ENCODE assay signal across 13 cellular contexts in the genomic region with DNA sequence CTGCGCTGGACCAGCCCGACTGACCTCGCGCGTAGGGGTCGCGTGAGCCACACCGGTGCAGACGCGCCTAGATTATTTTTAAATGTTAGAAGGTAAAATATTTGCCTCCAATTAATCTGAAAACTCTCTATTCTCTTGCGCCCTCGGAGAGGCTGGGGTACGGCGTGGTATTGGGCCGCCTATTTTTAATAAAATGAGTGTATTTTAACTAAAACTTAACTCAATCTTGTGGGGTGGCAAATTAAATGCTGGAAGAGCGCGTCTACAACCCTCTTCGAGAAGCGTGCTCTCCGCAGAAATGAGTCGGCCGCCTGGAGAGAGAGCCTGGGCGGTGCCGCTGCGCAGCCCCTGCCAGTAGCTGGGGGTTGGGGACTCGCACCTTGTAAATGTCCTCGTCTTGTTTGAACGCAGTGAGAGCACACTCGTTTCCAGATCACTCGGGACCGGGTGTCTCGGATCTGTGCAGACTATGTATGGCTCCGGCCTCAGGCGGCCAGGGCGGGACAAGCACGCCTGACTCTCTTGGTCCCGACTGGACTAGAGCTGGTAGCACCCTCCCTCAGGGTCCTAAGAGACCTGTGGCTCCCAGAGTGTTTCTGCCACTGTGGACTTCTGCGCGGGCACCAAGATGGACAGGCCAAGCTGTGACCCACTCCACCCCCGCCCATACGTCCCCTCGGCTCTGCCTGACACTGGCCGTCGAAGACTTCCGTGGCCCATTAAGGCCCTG. TPM values are rescaled to one million over a fixed set of nuclear protein-coding genes. Genes with fewer than 3 reads are reported as not detected.
DNase-seq lines count a peak whose midpoint lies in the region; ATAC-seq and TF ChIP-seq lines count a peak whose summit lies in the region.
"Had no signal": no experiment of that assay in that cellular context is flagged by ENCODE, and none has a peak within 500 bp of the region (broad histone marks: within the 10 kb centered on the region; RNA-seq: fewer than 3 reads in every experiment).

No MANE protein-coding gene starts in this region.

- H3K9me3 ChIP-seq in breast epithelium (no peaks in the 10 kb centered on the region), endodermal cell (ENCODE audit: control insufficient read depth, low read length) (no peaks in the 10 kb centered on the region), mucosa of rectum (ENCODE audit: control insufficient read depth in 2 of 2, low read length in 2 of 2) (no peaks in the 10 kb centered on the region), tibial artery (no peaks in the 10 kb centered on the region)
- H3K9me3 ChIP-seq: adrenal gland, mucosa of descending colon had no signal

- peaks cover 0 to 2% of the 10 kb centered on the region in 2 donors for H3K4me1 ChIP-seq in breast epithelium
- H3K4me1 ChIP-seq in endodermal cell (ENCODE audit: control insufficient read depth, insufficient read depth, low read length), result peaks cover 12% of the 10 kb centered on the region
- peaks cover 12 to 20% of the 10 kb centered on the region in 2 donors for H3K4me1 ChIP-seq in mucosa of rectum (ENCODE audit: control insufficient read depth in 2 of 2, insufficient read depth in 2 of 2, low read length in 2 of 2)
- peaks cover 0 to 38% (median 21%) of the 10 kb centered on the region in 4 donors for H3K4me1 ChIP-seq in tibial artery

- no peak overlapping the region for H3K4me3 Mint-ChIP-seq in MCF 10A (ENCODE audit: unreplicated experiment)
- peak overlapping the region; percentile 65 for H3K4me3 Mint-ChIP-seq in endodermal cell
- H3K4me3 Mint-ChIP-seq: activated CD8-positive, alpha-beta memory T cell treated with anti-CD3 and anti-CD28 coated beads, Interleukin-2, amount 10 ng/mL, durations not matched to agents 7 days and 5 days had no signal

- POLR2A ChIA-PET in MCF 10A (lab: Yijun Ruan, JAX), result interaction anchor here (1.0 to 4.3 kb wide), 3 partner anchors 12 to 412 kb away, joined by 4 to 105 read pairs (median 4); no protein-coding TSS in a partner anchor

- H3K27me3 Mint-ChIP-seq in MCF 10A (ENCODE audit: insufficient read depth, unreplicated experiment) (no peaks in the 10 kb centered on the region), endodermal cell (ENCODE audit: insufficient read depth) (peaks cover 95% of the 10 kb centered on the region)

- H3K36me3 ChIP-seq in breast epithelium (no peaks in the 10 kb centered on the region), endodermal cell (ENCODE audit: control insufficient read depth, insufficient read depth, low read length) (no peaks in the 10 kb centered on the region), mucosa of rectum (ENCODE audit: control insufficient read depth in 2 of 2, insufficient read depth in 2 of 2, low read length in 2 of 2) (no peaks in the 10 kb centered on the region), tibial artery (no peaks in the 10 kb centered on the region)
- H3K36me3 ChIP-seq: adrenal gland had no signal

- H3K4me3 ChIP-seq in breast epithelium, result peak overlapping the region; percentile 78 to 92 (median 83)
- H3K4me3 ChIP-seq in endodermal cell (ENCODE audit: low read length), result peak overlapping the region; percentile 82
- peak overlapping the region; percentile 26 to 73 for H3K4me3 ChIP-seq in mucosa of rectum (ENCODE audit: low read length in 2 of 2)
- H3K4me3 ChIP-seq in tibial artery, result peak overlapping the region; percentile 64 to 73
- H3K4me3 ChIP-seq: mucosa of descending colon had no signal

- 5 to 8% methylated on average over 35 to 42 of the region's 45 CpGs for WGBS in endodermal cell (ENCODE audit: insufficient coverage in 1 of 2, insufficient read length in 1 of 2), 2 experiments

- H3K27me3 ChIP-seq in breast epithelium, result no peaks in the 10 kb centered on the region
- H3K27me3 ChIP-seq in endodermal cell (ENCODE audit: control insufficient read depth, insufficient read depth, low read length, poor library complexity, severe bottlenecking), result peaks cover 96% of the 10 kb centered on the region
- peaks cover 48 to 62% of the 10 kb centered on the region in 2 donors for H3K27me3 ChIP-seq in mucosa of rectum (ENCODE audit: control insufficient read depth in 2 of 2, insufficient read depth in 2 of 2, low read length in 2 of 2)
- peaks cover 0 to 47% of the 10 kb centered on the region in 2 donors for H3K27me3 ChIP-seq in tibial artery

- intact Hi-C loops in breast epithelium (cut with DNase I; ENCODE audit: low total_unique reads), result no loop called here
- intact Hi-C loops in MCF 10A (cut with micrococcal nuclease), result loop anchor here (1.0 to 5.0 kb wide), 4 partner anchors 126 to 1424 kb away; no protein-coding TSS in a partner anchor
- intact Hi-C loops in tibial artery (cut with DNase I; ENCODE audit: low total_unique reads), result loop anchor here (5.0 kb wide), 2 partner anchors 424 to 534 kb away; no protein-coding TSS in a partner anchor
- intact Hi-C loops in sciatic nerve (cut with DNase I), result no loop called here

- no peak overlapping the region for H3K27ac ChIP-seq in breast epithelium
- H3K27ac ChIP-seq in endodermal cell (ENCODE audit: low read depth, low read length), result no peak overlapping the region
- peak overlapping the region in 1 of 2 donors; percentile 75 for H3K27ac ChIP-seq in mucosa of rectum (ENCODE audit: low read depth in 2 of 2, low read length in 2 of 2)
- H3K27ac ChIP-seq in tibial artery, result no peak overlapping the region

- TF ChIP-seq CTCF in breast epithelium (IDR thresholded peaks at IDR 0.05) (no peak), MCF 10A (IDR thresholded peaks at IDR 0.05; ENCODE audit: unreplicated experiment) (no peak), endodermal cell (conservative IDR thresholded peaks at IDR 0.05) (no peak), tibial artery (IDR thresholded peaks at IDR 0.05) (no peak)

- no peak for ATAC-seq in GM19023 (IDR thresholded peaks at IDR 0.05; ENCODE audit: unreplicated experiment)
- ATAC-seq in sciatic nerve, result no peak
- ATAC-seq: activated CD8-positive, alpha-beta memory T cell treated with anti-CD3 and anti-CD28 coated beads, Interleukin-2, amount 10 ng/mL, durations not matched to agents 7 days and 5 days; mucosa of descending colon had no signal

- no peaks in the 10 kb centered on the region for H3K4me1 Mint-ChIP-seq in MCF 10A (ENCODE audit: insufficient read depth, unreplicated experiment)
- H3K4me1 Mint-ChIP-seq in endodermal cell, result peaks cover 33% of the 10 kb centered on the region

- CTCF ChIA-PET in MCF 10A (lab: Yijun Ruan, JAX), result interaction anchor here (0.6 to 6.5 kb wide), 29 partner anchors 10 to 1642 kb away, joined by 3 to 83 read pairs (median 4); no protein-coding TSS in a partner anchor

- no peak for DNase-seq in breast epithelium (ENCODE audit: low spot score in 2 of 2)
- DNase-seq in MCF 10A (ENCODE audit: unreplicated experiment), result no peak
- DNase-seq in endodermal cell, result peak; percentile 65
- DNase-seq in tibial artery, result no peak
- no peak for DNase-seq in NCI-H128 (lab: John Stamatoyannopoulos, UW; ENCODE audit: unreplicated experiment)
- DNase-seq in sciatic nerve (ENCODE audit: low spot score), result no peak
- DNase-seq: activated CD8-positive, alpha-beta memory T cell treated with anti-CD3 and anti-CD28 coated beads, Interleukin-2, amount 10 ng/mL, durations not matched to agents 7 days and 5 days; effector CD8-positive, alpha-beta T cell; SIG-M5 had no signal

- H3K36me3 Mint-ChIP-seq in MCF 10A (ENCODE audit: insufficient read depth, unreplicated experiment), result peaks cover 34% of the 10 kb centered on the region
- no peaks in the 10 kb centered on the region for H3K36me3 Mint-ChIP-seq in endodermal cell (ENCODE audit: low read depth)
- H3K36me3 Mint-ChIP-seq: activated CD8-positive, alpha-beta memory T cell treated with anti-CD3 and anti-CD28 coated beads, Interleukin-2, amount 10 ng/mL, durations not matched to agents 7 days and 5 days had no signal

- no peak for TF ChIP-seq POLR2A in breast epithelium (IDR thresholded peaks at IDR 0.05)

- H3K27ac Mint-ChIP-seq in MCF 10A (ENCODE audit: low read depth, unreplicated experiment) (no peak overlapping the region), endodermal cell (no peak overlapping the region)

- H3K9me3 Mint-ChIP-seq in MCF 10A (ENCODE audit: unreplicated experiment), result no peaks in the 10 kb centered on the region
- no peaks in the 10 kb centered on the region for H3K9me3 Mint-ChIP-seq in endodermal cell

- no peak overlapping the region for H3K9ac ChIP-seq in endodermal cell (ENCODE audit: extremely low read depth, low read length, poor library complexity, severe bottlenecking)
- no peak overlapping the region for H3K9ac ChIP-seq in mucosa of rectum (ENCODE audit: low read depth in 1 of 2, low read length in 2 of 2)

- no TSS peak for BruUV-seq in MCF 10A (replicated peaks; lab: Mats Ljungman, UMichigan)

RNA-seq across cellular contexts. Expression of a gene that starts 2.0 kb away (rescaled TPM):
- total RNA-seq in breast epithelium, result 100 to 1,000 TPM in 1 of 3 donors, 10 to 100 TPM in 2; 39.0 to 148 (median 43.9) TPM
- total RNA-seq in MCF 10A (2022), result 15.9 and 19.7 TPM in 2 replicates
- total RNA-seq in endodermal cell, result 1 to 10 TPM in 1 of 2 donors, under 1 TPM in 1; 0.90 to 1.5 TPM
- polyA plus RNA-seq in endodermal cell (2013, experiment 1 of 2), result 6.6 TPM
- 5.8 TPM for polyA plus RNA-seq in endodermal cell (2013, experiment 2 of 2)
- 38.6 TPM for total RNA-seq in sciatic nerve

Comparison
In these comparisons a context has a peak if more than half of its experiments do, and no peak if none do; other contexts are left out.
1. intact Hi-C loops: an anchor here in MCF 10A (1.0 to 5.0 kb wide) and tibial artery (5.0 kb wide); none called in breast epithelium and sciatic nerve.